ENCODE assay signal across 37 cellular contexts in genomic region chr5:77251921-77252320, GRCh38. TPM values are rescaled to one million over a fixed set of nuclear protein-coding genes. Genes with fewer than 3 reads are reported as not detected.
"Had no signal": no experiment of that assay in that cellular context is flagged by ENCODE, and none has a peak within 500 bp of the region (broad histone marks: within the 10 kb centered on the region; RNA-seq: fewer than 3 reads in every experiment).

No MANE protein-coding gene starts in this region.

- H3K4me1 Mint-ChIP-seq: activated B cell treated with CpG ODN at 0.5 μM for 24 hours; activated naive CD4-positive, alpha-beta T cell treated with anti-CD3 and anti-CD28 coated beads, Interleukin-2, amount 10 ng/mL, durations not matched to agents 7 days and 5 days; activated naive CD8-positive, alpha-beta T cell treated with anti-CD3 and anti-CD28 coated beads, Interleukin-2, amount 50 U/mL, for 24 hours had no signal

- H3K27ac ChIP-seq: ascending aorta, body of pancreas, breast epithelium, PC-9, RWPE1, VCaP had no signal

- H3K4me3 ChIP-seq: ascending aorta, body of pancreas, breast epithelium, PC-9 had no signal

- H3K27me3 ChIP-seq: ascending aorta, body of pancreas, breast epithelium had no signal

- H3K36me3 Mint-ChIP-seq: activated naive CD4-positive, alpha-beta T cell treated with anti-CD3 and anti-CD28 coated beads, Interleukin-2, amount 10 ng/mL, durations not matched to agents 7 days and 5 days; activated naive CD8-positive, alpha-beta T cell had no signal

- H3K36me3 ChIP-seq: breast epithelium had no signal

- DNase-seq: activated B cell treated with CpG ODN at 0.5 μM for 24 hours; activated CD4-positive, alpha-beta T cell treated with anti-CD3 and anti-CD28 coated beads for 48 hours; activated CD4-positive, alpha-beta T cell treated with anti-CD3 and anti-CD28 coated beads, Interleukin-2, amount 50 U/mL, for 4 hours; activated CD4-positive, CD25-positive, alpha-beta regulatory T cell treated with anti-CD3 and anti-CD28 coated beads, Interleukin-2, amount 50 U/mL, for 72 hours; activated CD8-positive, alpha-beta T cell treated with anti-CD3 and anti-CD28 coated beads for 36 hours; activated gamma-delta T cell treated with Interleukin-2 at 50 U/mL for 16 hours; activated naive CD4-positive, alpha-beta T cell treated with anti-CD3 and anti-CD28 coated beads, Interleukin-2, amount 10 ng/mL, durations not matched to agents 7 days and 5 days; activated naive CD8-positive, alpha-beta T cell treated with anti-CD3 and anti-CD28 coated beads, Interleukin-2, amount 50 U/mL, for 24 hours; activated T-cell treated with anti-CD3 and anti-CD28 coated beads, Interleukin-2, amount 50 U/mL, for 24 hours; body of pancreas; caudate nucleus; cerebellar nuclear complex; NCI-H1092 treated with DMSO at 0.1 percent for 48 hours; NCI-H1417; NCI-H146; NCI-H187; NCI-H2029 treated with DMSO at 0.1 percent for 48 hours; NCI-H2107; NCI-H2171; NCI-H510A; NCI-H526; NCI-H748 treated with DMSO at 0.1 percent for 48 hours; NK-92 treated with Interleukin-12 subunit alpha and Interleukin-12 subunit beta, amount 100 ng/mL, for 24 hours; PC-9; Right ventricle myocardium superior; SW 1271; T-helper 1 cell; T-helper 2 cell; T-helper 9 cell had no signal

- FAIRE-seq: RCC 7860 had no signal

- H3K9me3 Mint-ChIP-seq: activated CD8-positive, alpha-beta T cell treated with anti-CD3 and anti-CD28 coated beads for 36 hours; activated naive CD4-positive, alpha-beta T cell treated with anti-CD3 and anti-CD28 coated beads, Interleukin-2, amount 10 ng/mL, durations not matched to agents 7 days and 5 days; activated naive CD8-positive, alpha-beta T cell treated with anti-CD3 and anti-CD28 coated beads, Interleukin-2, amount 50 U/mL, for 24 hours; activated T-cell treated with anti-CD3 and anti-CD28 coated beads, Interleukin-2, amount 50 U/mL, for 24 hours; activated T-helper 1 cell treated with anti-CD3 and anti-CD28 coated beads, Interleukin-12 subunit alpha, Interleukin-12 subunit beta, Interleukin-2, Interleukin-4 antibody, amounts not matched to agents 30 ng/mL and 10 ng/mL and 1 ng/mL, durations not matched to agents 14 hours and 24 hours and 36 hours had no signal

- H3K4me3 Mint-ChIP-seq: activated B cell treated with CpG ODN at 0.5 μM for 24 hours; activated CD8-positive, alpha-beta T cell treated with anti-CD3 and anti-CD28 coated beads for 36 hours; activated naive CD4-positive, alpha-beta T cell treated with anti-CD3 and anti-CD28 coated beads, Interleukin-2, amount 10 ng/mL, durations not matched to agents 7 days and 5 days; activated naive CD8-positive, alpha-beta T cell; activated naive CD8-positive, alpha-beta T cell treated with anti-CD3 and anti-CD28 coated beads, Interleukin-2, amount 50 U/mL, for 24 hours; activated T-cell treated with anti-CD3 and anti-CD28 coated beads, Interleukin-2, amount 50 U/mL, for 24 hours; activated T-helper 1 cell treated with anti-CD3 and anti-CD28 coated beads, Interleukin-12 subunit alpha, Interleukin-12 subunit beta, Interleukin-2, Interleukin-4 antibody, amounts not matched to agents 30 ng/mL and 10 ng/mL and 1 ng/mL, durations not matched to agents 14 hours and 24 hours and 36 hours had no signal

- H3K4me2 ChIP-seq: PC-9 had no signal

- H3K9me3 ChIP-seq: ascending aorta, body of pancreas, breast epithelium had no signal

- H2AFZ ChIP-seq: PC-9 had no signal

- H3K27ac Mint-ChIP-seq: activated B cell treated with CpG ODN at 0.5 μM for 24 hours; activated naive CD4-positive, alpha-beta T cell treated with anti-CD3 and anti-CD28 coated beads, Interleukin-2, amount 10 ng/mL, durations not matched to agents 7 days and 5 days; activated naive CD8-positive, alpha-beta T cell; activated naive CD8-positive, alpha-beta T cell treated with anti-CD3 and anti-CD28 coated beads, Interleukin-2, amount 50 U/mL, for 24 hours; activated T-cell treated with anti-CD3 and anti-CD28 coated beads, Interleukin-2, amount 50 U/mL, for 24 hours; activated T-helper 1 cell treated with anti-CD3 and anti-CD28 coated beads, Interleukin-12 subunit alpha, Interleukin-12 subunit beta, Interleukin-2, Interleukin-4 antibody, amounts not matched to agents 30 ng/mL and 10 ng/mL and 1 ng/mL, durations not matched to agents 14 hours and 24 hours and 36 hours had no signal

- ATAC-seq: activated CD8-positive, alpha-beta T cell treated with anti-CD3 and anti-CD28 coated beads for 36 hours; activated naive CD8-positive, alpha-beta T cell treated with anti-CD3 and anti-CD28 coated beads, Interleukin-2, amount 50 U/mL, for 24 hours; body of pancreas had no signal

- H3K4me1 ChIP-seq: ascending aorta, breast epithelium had no signal

RNA-seq across cellular contexts. Expression of gene PDE8B, which starts 41.4 kb away (rescaled TPM):
- total RNA-seq: activated B cell treated with CpG ODN at 0.5 μM for 24 hours; activated CD8-positive, alpha-beta memory T cell treated with anti-CD3 and anti-CD28 coated beads for 36 hours had no signal
